In the genomic region with DNA sequence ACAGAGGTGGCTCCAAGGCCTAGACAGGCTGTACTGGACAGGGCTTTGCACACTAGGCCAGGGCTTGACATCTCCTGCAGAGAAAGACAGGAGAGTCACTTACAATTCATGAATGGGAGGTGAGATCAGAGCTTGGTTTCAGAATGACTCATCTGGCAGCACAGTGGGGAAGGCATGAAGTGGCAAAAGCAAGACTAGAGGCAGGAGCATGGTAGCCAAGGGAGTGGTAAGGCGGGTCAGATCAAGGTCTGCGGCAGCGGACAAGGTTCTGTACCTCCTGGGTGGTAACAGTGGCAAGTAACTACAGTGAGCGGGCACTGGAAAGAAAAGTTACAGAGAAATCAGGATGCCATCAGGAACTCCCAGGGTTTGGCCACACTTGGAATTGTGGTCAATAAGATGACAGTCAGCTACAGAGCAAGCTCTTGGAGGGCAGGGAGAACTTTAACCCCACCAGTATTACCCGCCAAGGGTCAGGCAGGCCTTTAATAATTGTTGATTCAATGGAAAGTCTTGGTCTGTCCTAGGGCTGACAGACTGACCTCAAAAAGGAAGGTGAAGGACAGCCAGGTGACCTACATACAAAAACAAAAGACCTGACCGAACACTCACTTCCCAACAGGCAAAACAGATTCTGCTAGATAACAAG, we compare ENCODE assay signal across 9 cellular contexts. TPM values are rescaled to one million over a fixed set of nuclear protein-coding genes. Genes with fewer than 3 reads are reported as not detected.
A peak's percentile ranks its signal among the peaks of the same experiment; 100 is the strongest.
DNase-seq lines count a peak whose midpoint lies in the region; ATAC-seq, FAIRE-seq and TF ChIP-seq lines count a peak whose summit lies in the region.
"Had no signal": no experiment of that assay in that cellular context is flagged by ENCODE, and none has a peak within 500 bp of the region (broad histone marks: within the 10 kb centered on the region; RNA-seq: fewer than 3 reads in every experiment).

No MANE protein-coding gene starts in this region.

- peak; percentile 70 for FAIRE-seq in endothelial cell of umbilical vein (lab: Jason Lieb, UNC)

- H4K20me1 ChIP-seq in endothelial cell of umbilical vein (replicated peaks; ENCODE audit: control insufficient read depth, extremely low read depth, insufficient read depth, low read length), result no peaks in the 10 kb centered on the region

- peaks cover 43% of the 10 kb centered on the region for H3K4me1 Mint-ChIP-seq in activated CD4-positive, alpha-beta T cell treated with anti-CD3 and anti-CD28 coated beads for 36 hours

- POLR2A ChIA-PET in activated CD4-positive, alpha-beta T cell treated with anti-CD3 and anti-CD28 coated beads for 36 hours (lab: Charles Lee), result no interaction called here
- POLR2A ChIA-PET in endothelial cell of umbilical vein (lab: Charles Lee), result no interaction called here

- H3K27me3 Mint-ChIP-seq in activated CD4-positive, alpha-beta T cell treated with anti-CD3 and anti-CD28 coated beads for 36 hours, result no peaks in the 10 kb centered on the region
- H3K27me3 Mint-ChIP-seq: B cell had no signal

- no peaks in the 10 kb centered on the region for H3K9me1 ChIP-seq in endothelial cell of umbilical vein (replicated peaks; ENCODE audit: control insufficient read depth, extremely low read depth, insufficient read depth, low read length)

- no peak overlapping the region for H2AFZ ChIP-seq in endothelial cell of umbilical vein (ENCODE audit: low read depth, low read length)

- no peak for TF ChIP-seq CTCF in endothelial cell of umbilical vein (IDR thresholded peaks at IDR 0.05; ENCODE audit: extremely low read depth in 1 of 2, insufficient read depth in 1 of 2, low read depth in 1 of 2, low read length in 2 of 2)

- no peak for TF ChIP-seq POLR2A in endothelial cell of umbilical vein (IDR thresholded peaks at IDR 0.05; ENCODE audit: low read depth, low read length)

- peaks cover 73% of the 10 kb centered on the region for H3K79me2 ChIP-seq in endothelial cell of umbilical vein (ENCODE audit: control insufficient read depth, insufficient read depth, low read length)

- peaks cover 54% of the 10 kb centered on the region for H3K36me3 Mint-ChIP-seq in activated CD4-positive, alpha-beta T cell treated with anti-CD3 and anti-CD28 coated beads for 36 hours (ENCODE audit: low read depth)

- no TSS peak for BruUV-seq in endothelial cell of umbilical vein (replicated peaks; lab: Mats Ljungman, UMichigan)

- no peaks in the 10 kb centered on the region for H3K27me3 ChIP-seq in endothelial cell of umbilical vein (ENCODE audit: control insufficient read depth in 2 of 2, insufficient read depth in 2 of 2, low read length in 2 of 2)

- H3K36me3 ChIP-seq in endothelial cell of umbilical vein (ENCODE audit: control insufficient read depth in 2 of 2, extremely low read depth in 1 of 2, insufficient read depth in 2 of 2, low read length in 2 of 2), result peaks cover 7 to 34% of the 10 kb centered on the region in 2 experiments

- dilution Hi-C loops in endothelial cell of umbilical vein (cut with MboI; ENCODE audit: extremely low pct_ligation_motif_present, low sequenced_read_pairs), result no loop called here

- H3K27ac ChIP-seq in endothelial cell of umbilical vein (ENCODE audit: insufficient read depth, low read depth, low read length), result peak overlapping the region; percentile 36

- H3K4me1 ChIP-seq in endothelial cell of umbilical vein (ENCODE audit: control insufficient read depth, extremely low read depth, insufficient read depth, low read length), result peaks cover 37% of the 10 kb centered on the region

- H3K27ac Mint-ChIP-seq in activated CD4-positive, alpha-beta T cell treated with anti-CD3 and anti-CD28 coated beads for 36 hours, result peak overlapping the region; percentile 21
- H3K27ac Mint-ChIP-seq: B cell had no signal

- H3K9ac ChIP-seq in endothelial cell of umbilical vein (replicated peaks; ENCODE audit: extremely low read depth, insufficient read depth, low read length), result no peak overlapping the region

- H3K4me3 Mint-ChIP-seq in activated CD4-positive, alpha-beta T cell treated with anti-CD3 and anti-CD28 coated beads for 36 hours, result no peak overlapping the region
- H3K4me3 Mint-ChIP-seq: B cell had no signal

- intact Hi-C loops in activated CD4-positive, alpha-beta T cell treated with anti-CD3 and anti-CD28 coated beads for 36 hours (cut with DNase I, micrococcal nuclease), result loop anchor here in 1 of 2 experiments (10.0 kb wide), 3 partner anchors 875 to 1255 kb away; partner anchors contain the start of genes FBXO11, MSH6 and PRKCE
- intact Hi-C loops in endothelial cell of umbilical vein (cut with micrococcal nuclease), result no loop called here

- peak; percentile 99 for ATAC-seq in activated CD4-positive, alpha-beta T cell treated with anti-CD3 and anti-CD28 coated beads for 36 hours
- ATAC-seq in HG02759 (IDR thresholded peaks at IDR 0.05; ENCODE audit: unreplicated experiment), result peak; percentile 95

- CTCF ChIA-PET in activated CD4-positive, alpha-beta T cell treated with anti-CD3 and anti-CD28 coated beads for 36 hours (lab: Charles Lee), result interaction anchor here (0.6 to 0.7 kb wide), 2 partner anchors 236 to 847 kb away, joined by 3 read pairs; no protein-coding TSS in a partner anchor
- CTCF ChIA-PET in endothelial cell of umbilical vein (lab: Charles Lee), result interaction anchor here (0.7 to 2.5 kb wide), 6 partner anchors 9 to 414 kb away, joined by 3 to 12 read pairs (median 4); no protein-coding TSS in a partner anchor

- no peaks in the 10 kb centered on the region for H3K9me3 ChIP-seq in endothelial cell of umbilical vein (replicated peaks; ENCODE audit: control insufficient read depth, insufficient read depth, low read length)

- no peaks in the 10 kb centered on the region for H3K9me3 Mint-ChIP-seq in activated CD4-positive, alpha-beta T cell treated with anti-CD3 and anti-CD28 coated beads for 36 hours (ENCODE audit: low read depth)

- H3K4me2 ChIP-seq in endothelial cell of umbilical vein (ENCODE audit: insufficient read depth, low read length), result no peak overlapping the region

- H3K4me3 ChIP-seq in endothelial cell of umbilical vein (replicated peaks in 1 of 3; ENCODE audit: insufficient read depth in 1 of 3, low read depth in 1 of 3, low read length in 3 of 3), result no peak overlapping the region

- peak; percentile 69 for DNase-seq in activated CD4-positive, alpha-beta T cell treated with anti-CD3 and anti-CD28 coated beads for 36 hours
- DNase-seq in activated CD4-positive, alpha-beta T cell treated with anti-CD3 and anti-CD28 coated beads, Interleukin-2, amount 50 U/mL, for 4 hours, result no peak
- DNase-seq in RPMI7951 (ENCODE audit: low read depth), result peak; percentile 95
- DNase-seq in endothelial cell of umbilical vein (ENCODE audit: low read depth, low spot score), result peak; percentile 50
- DNase-seq in stimulated activated CD4-positive, alpha-beta T cell treated with anti-CD3 and anti-CD28 coated beads, Interleukin-1b, Interleukin-23, amount 100 ng/mL, for 48 hours, result peak; percentile 54
- DNase-seq in cortex of kidney (lab: John Stamatoyannopoulos, UW), result no peak
- no peak for DNase-seq in NCI-H187 (lab: John Stamatoyannopoulos, UW)

TF ChIP-seq in endothelial cell of umbilical vein, 7 proteins besides CTCF, POLR2A, EP300 and RAD21:
- TF ChIP-seq MAX (IDR thresholded peaks at IDR 0.05; ENCODE audit: insufficient read depth, insufficient read length), result no peak
- TF ChIP-seq JUN (IDR thresholded peaks at IDR 0.05; ENCODE audit: borderline replicate concordance, insufficient read depth, insufficient read length, low read depth), result peak; percentile 66
- no peak for TF ChIP-seq GATA2 (IDR thresholded peaks at IDR 0.05; ENCODE audit: insufficient read depth, insufficient read length, low read depth, low read length)
- no peak for TF ChIP-seq MYC (IDR thresholded peaks at IDR 0.05; ENCODE audit: low read depth, low read length)
- no peak for TF ChIP-seq EZH2 (IDR thresholded peaks at IDR 0.05; ENCODE audit: borderline replicate concordance, low read depth, low read length, severe bottlenecking)
- TF ChIP-seq FOS (IDR thresholded peaks at IDR 0.05; ENCODE audit: borderline replicate concordance, insufficient read depth, low read length), result peak; percentile 80
- peak; percentile 18 for TF ChIP-seq POLR2AphosphoS5 (IDR thresholded peaks at IDR 0.05; ENCODE audit: insufficient read depth, low read depth, low read length)

RNA-seq across cellular contexts. Expression of gene MCFD2, which starts 5.7 kb away (rescaled TPM):
- 10 to 100 TPM; 40.5 to 42.0 TPM for total RNA-seq in activated CD4-positive, alpha-beta T cell treated with anti-CD3 and anti-CD28 coated beads for 36 hours
- total RNA-seq in RPMI7951 (2014; rRNA removed; shearing (Covaris generic)), result 169 and 177 TPM in 2 replicates
- 138 and 141 TPM in 2 replicates for total RNA-seq in endothelial cell of umbilical vein
- 70.7 and 74.8 TPM in 2 replicates for polyA plus RNA-seq in endothelial cell of umbilical vein
- polyA plus RNA-seq in endothelial cell of umbilical vein (2011; cell fraction: cytosol; rRNA removed), result 80.5 and 82.9 TPM in 2 replicates
- polyA plus RNA-seq in endothelial cell of umbilical vein (2011; cell fraction: nucleus; rRNA removed), result 41.9 and 57.1 TPM in 2 replicates
- 127 and 230 TPM in 2 replicates for polyA plus RNA-seq in endothelial cell of umbilical vein (2012)
- polyA minus RNA-seq in endothelial cell of umbilical vein, result 116 and 130 TPM in 2 replicates
- polyA minus RNA-seq in endothelial cell of umbilical vein (2011; cell fraction: cytosol; rRNA and poly(A)+ RNA removed), result 46.8 TPM
- polyA minus RNA-seq in endothelial cell of umbilical vein (2011; cell fraction: nucleus; rRNA and poly(A)+ RNA removed), result 43.1 and 55.2 TPM in 2 replicates

RNA-seq across cellular contexts. Expression of gene TTC7A, which starts 31.1 kb away (rescaled TPM):
- 10 to 100 TPM; 46.5 to 50.1 TPM for total RNA-seq in activated CD4-positive, alpha-beta T cell treated with anti-CD3 and anti-CD28 coated beads for 36 hours
- total RNA-seq in RPMI7951 (2014; rRNA removed; shearing (Covaris generic)), result 6.5 and 11.0 TPM in 2 replicates
- 11.9 and 13.6 TPM in 2 replicates for total RNA-seq in endothelial cell of umbilical vein
- polyA plus RNA-seq in endothelial cell of umbilical vein, result 8.0 and 8.2 TPM in 2 replicates
- 6.2 and 7.0 TPM in 2 replicates for polyA plus RNA-seq in endothelial cell of umbilical vein (2011; cell fraction: cytosol; rRNA removed)
- polyA plus RNA-seq in endothelial cell of umbilical vein (2011; cell fraction: nucleus; rRNA removed), result 43.6 and 46.2 TPM in 2 replicates
- polyA plus RNA-seq in endothelial cell of umbilical vein (2012), result 8.0 and 11.1 TPM in 2 replicates
- 8.2 and 13.2 TPM in 2 replicates for polyA minus RNA-seq in endothelial cell of umbilical vein
- 12.2 TPM for polyA minus RNA-seq in endothelial cell of umbilical vein (2011; cell fraction: cytosol; rRNA and poly(A)+ RNA removed)
- polyA minus RNA-seq in endothelial cell of umbilical vein (2011; cell fraction: nucleus; rRNA and poly(A)+ RNA removed), result 14.2 and 15.9 TPM in 2 replicates

Comparison
In these comparisons a context has a peak if more than half of its experiments do, and no peak if none do; other contexts are left out.
1. DNase-seq: peak in activated CD4-positive, alpha-beta T cell treated with anti-CD3 and anti-CD28 coated beads for 36 hours (single experiment), RPMI7951 (single experiment), endothelial cell of umbilical vein (single experiment) and stimulated activated CD4-positive, alpha-beta T cell treated with anti-CD3 and anti-CD28 coated beads, Interleukin-1b, Interleukin-23, amount 100 ng/mL, for 48 hours (single experiment); none in activated CD4-positive, alpha-beta T cell treated with anti-CD3 and anti-CD28 coated beads, Interleukin-2, amount 50 U/mL, for 4 hours (0 of 2), cortex of kidney (single experiment) and NCI-H187 (0 of 2).